In the genomic region with DNA sequence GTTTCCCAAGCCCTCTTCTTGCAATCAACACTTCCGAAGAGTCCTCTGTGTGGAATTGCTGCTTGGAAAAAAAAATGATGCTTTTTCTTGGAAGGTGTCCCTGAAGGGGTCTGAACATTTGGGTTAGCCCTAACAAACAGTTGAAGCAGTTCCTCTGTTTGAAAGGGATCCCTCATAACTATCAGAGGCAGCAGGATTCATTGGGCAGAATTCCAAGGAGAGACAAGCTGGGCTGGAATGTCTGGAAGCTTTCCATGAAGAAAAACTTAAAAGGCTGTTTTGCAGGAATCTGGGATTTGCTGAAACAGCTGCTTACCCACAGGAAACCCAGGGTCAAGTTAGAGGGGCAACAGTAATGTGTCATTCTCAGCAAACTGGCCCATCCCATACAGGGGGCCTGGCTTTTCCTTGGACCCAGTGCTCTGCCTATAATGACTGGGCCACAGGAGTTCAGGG, we compare ENCODE assay signal across 1 cellular context.
TF ChIP-seq lines count a peak whose summit lies in the region.

No MANE protein-coding gene starts in this region.

TF ChIP-seq in HCT116, 20 proteins besides CTCF, POLR2A, EP300 and RAD21 (continued from another document):
- TF ChIP-seq ELF1 (IDR thresholded peaks at IDR 0.05; ENCODE audit: borderline replicate concordance, low read depth): no peak
- TF ChIP-seq ZNF274 (IDR thresholded peaks at IDR 0.05; ENCODE audit: low read depth, low read length): no peak
- TF ChIP-seq SIN3A (IDR thresholded peaks at IDR 0.05; ENCODE audit: low read depth): no peak
- no peak for TF ChIP-seq SP1 (IDR thresholded peaks at IDR 0.05; ENCODE audit: low read depth)
- TF ChIP-seq TCF7L2 (IDR thresholded peaks at IDR 0.05; ENCODE audit: borderline replicate concordance, extremely low read depth, insufficient read depth, insufficient read length): no peak
- TF ChIP-seq CBX3 (IDR thresholded peaks at IDR 0.05; ENCODE audit: low read depth): no peak
- no peak for TF ChIP-seq CEBPB (IDR thresholded peaks at IDR 0.05; ENCODE audit: low read depth)
- TF ChIP-seq SRF (IDR thresholded peaks at IDR 0.05; ENCODE audit: low read depth): no peak
- no peak for TF ChIP-seq ATF3 (IDR thresholded peaks at IDR 0.05)
TF ChIP-seq in HCT116: peak in this region for 0.
